8 cellular contexts compared by ENCODE assay signal in the genomic region with DNA sequence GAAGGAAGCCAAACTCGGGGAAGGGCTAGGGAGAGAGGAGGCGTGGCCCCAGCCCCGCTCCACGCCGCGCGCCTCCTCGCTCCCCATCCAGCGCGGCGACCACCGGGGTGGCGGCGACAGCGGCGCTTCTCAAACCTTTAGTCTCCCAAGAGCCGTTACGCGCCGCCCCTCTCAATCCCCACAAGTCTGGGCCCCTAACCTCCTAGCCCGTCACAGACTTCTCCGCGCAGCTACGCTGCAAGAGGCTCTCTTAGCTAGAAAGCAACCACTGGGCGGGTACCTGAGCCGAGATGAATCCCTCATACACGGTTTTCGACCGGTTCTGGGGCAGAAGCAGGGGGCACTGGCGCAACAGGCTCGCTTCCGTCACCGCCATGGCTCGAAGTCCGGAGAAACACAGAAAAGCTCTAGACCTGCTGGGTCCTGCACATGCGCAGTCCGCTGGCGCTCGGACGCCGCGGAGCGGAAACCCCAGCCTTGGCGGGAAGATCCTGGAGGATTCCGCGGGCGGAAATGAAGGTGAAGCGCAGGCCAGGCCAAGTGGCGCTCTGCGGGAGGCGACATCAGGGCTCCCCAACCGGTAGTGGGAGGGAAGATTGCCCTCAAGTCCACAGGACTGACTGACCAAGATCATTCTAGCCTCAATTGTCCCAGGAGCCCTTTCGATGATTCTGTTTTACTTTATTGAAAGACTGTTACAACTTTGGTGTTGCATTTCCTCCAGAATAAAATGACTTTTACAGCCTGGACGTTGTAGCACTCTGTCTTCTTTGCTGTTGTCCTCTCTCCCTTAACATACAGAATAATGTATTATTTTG. TPM values are rescaled to one million over a fixed set of nuclear protein-coding genes. Genes with fewer than 3 reads are reported as not detected.
DNase-seq lines count a peak whose midpoint lies in the region; ATAC-seq and TF ChIP-seq lines count a peak whose summit lies in the region.

A gene (minus strand): TSS at position 388 of the 818 bp plus-strand sequence. CDS start 12 bp downstream, at position 376.

- no peaks in the 10 kb centered on the region; the same call in 1 of the 2 replicates for H3K36me3 ChIP-seq in Panc1 (ENCODE audit: control insufficient read depth, insufficient read depth, low read length)
- no peaks in the 10 kb centered on the region for H3K36me3 ChIP-seq in esophagus muscularis mucosa
- H3K36me3 ChIP-seq in muscle layer of colon (ENCODE audit: insufficient read depth, low read length), result no peaks in the 10 kb centered on the region

- ATAC-seq in GM21723 (IDR thresholded peaks at IDR 0.05; ENCODE audit: unreplicated experiment) (peak; percentile 77), Panc1 (peak; percentile 98)
- peak; percentile 83 to 85 for ATAC-seq in activated T-cell treated with anti-CD3 and anti-CD28 coated beads, Interleukin-2, amount 50 U/mL, for 4 hours

- BruUV-seq in Panc1 (replicated peaks; lab: Mats Ljungman, UMichigan), result no TSS peak

- peaks cover 22% of the 10 kb centered on the region for H3K4me1 ChIP-seq in Panc1 (ENCODE audit: control insufficient read depth, insufficient read depth, low read length)
- peaks cover 4 to 18% (median 10%) of the 10 kb centered on the region in 4 donors for H3K4me1 ChIP-seq in esophagus muscularis mucosa
- no peaks in the 10 kb centered on the region for H3K4me1 ChIP-seq in muscle layer of colon (ENCODE audit: insufficient read depth, low read length)

- no peaks in the 10 kb centered on the region for H3K36me3 Mint-ChIP-seq in activated T-cell treated with anti-CD3 and anti-CD28 coated beads, Interleukin-2, amount 50 U/mL, for 4 hours (ENCODE audit: insufficient read depth)

- H3K4me3 ChIP-seq in Panc1 (ENCODE audit: low read depth in 2 of 2, low read length in 2 of 2), result peak within 1 kb of the TSS; percentile 94 to 95
- peak within 1 kb of the TSS; percentile 72 to 95 (median 78) for H3K4me3 ChIP-seq in esophagus muscularis mucosa
- peak within 1 kb of the TSS; percentile 73 to 95 for H3K4me3 ChIP-seq in muscle layer of colon (ENCODE audit: low read depth in 1 of 2, low read length in 2 of 2)

- H3K27ac ChIP-seq in Panc1 (ENCODE audit: low read length), result peak within 1 kb of the TSS; percentile 95
- H3K27ac ChIP-seq in esophagus muscularis mucosa (replicated peaks in 1 of 4), result peak within 1 kb of the TSS; percentile 75 to 84 (median 82)
- H3K27ac ChIP-seq in muscle layer of colon (ENCODE audit: low read depth, low read length), result peak within 1 kb of the TSS; percentile 70

- H3K9me3 Mint-ChIP-seq in activated T-cell treated with anti-CD3 and anti-CD28 coated beads, Interleukin-2, amount 50 U/mL, for 4 hours, result no peaks in the 10 kb centered on the region

- H3K9ac ChIP-seq in muscle layer of colon (ENCODE audit: low read length), result peak within 1 kb of the TSS; percentile 55

- TF ChIP-seq CTCF in Panc1 (IDR thresholded peaks at IDR 0.05) (no peak), esophagus muscularis mucosa (IDR thresholded peaks at IDR 0.05) (no peak)

- DNase-seq in DMS79 (lab: John Stamatoyannopoulos, UW), result peak; percentile 81
- peak; percentile 89 for DNase-seq in KBM-7
- peak; percentile 73 for DNase-seq in Panc1 (ENCODE audit: low read depth, low spot score)
- DNase-seq in activated T-cell treated with anti-CD3 and anti-CD28 coated beads, Interleukin-2, amount 50 U/mL, for 4 hours, result peak; percentile 45
- peak; percentile 93 for DNase-seq in esophagus muscularis mucosa (ENCODE audit: extremely low spot score)
- peak; percentile 29 to 40 for DNase-seq in stimulated activated CD8-positive, alpha-beta memory T cell treated with anti-CD3 and anti-CD28 coated beads, Interleukin-7, amount 100 ng/mL, for 1 hour (ENCODE audit: low read depth in 2 of 2)

- 1% methylated on average over 43 of the region's 54 CpGs for WGBS in esophagus muscularis mucosa

- H3K9me3 ChIP-seq in Panc1 (ENCODE audit: control insufficient read depth, insufficient read depth, low read depth, low read length) (no peaks in the 10 kb centered on the region), esophagus muscularis mucosa (no peaks in the 10 kb centered on the region), muscle layer of colon (ENCODE audit: low read length) (no peaks in the 10 kb centered on the region)

- no peak for TF ChIP-seq EP300 in esophagus muscularis mucosa (IDR thresholded peaks at IDR 0.05)

- in situ Hi-C loops in KBM-7 (cut with MboI; ENCODE audit: low pct_unique_long_range_greater_than_20kb, low sequenced_read_pairs), result no loop called here
- in situ Hi-C loops in Panc1 (cut with HindIII; ENCODE audit: low pct_unique_long_range_greater_than_20kb, low sequenced_read_pairs), result no loop called here

- TF ChIP-seq POLR2A in esophagus muscularis mucosa (IDR thresholded peaks at IDR 0.05; ENCODE audit: low read depth), result no peak

- H3K4me1 Mint-ChIP-seq in activated T-cell treated with anti-CD3 and anti-CD28 coated beads, Interleukin-2, amount 50 U/mL, for 4 hours (ENCODE audit: low read depth), result peaks cover 29% of the 10 kb centered on the region

- CTCF ChIA-PET in Panc1 (lab: Charles Lee), result no interaction called here

- H3K27me3 Mint-ChIP-seq in activated T-cell treated with anti-CD3 and anti-CD28 coated beads, Interleukin-2, amount 50 U/mL, for 4 hours (ENCODE audit: low read depth), result peaks cover 10% of the 10 kb centered on the region

- H3K4me3 Mint-ChIP-seq in activated T-cell treated with anti-CD3 and anti-CD28 coated beads, Interleukin-2, amount 50 U/mL, for 4 hours, result peak within 1 kb of the TSS; percentile 94

- no peaks in the 10 kb centered on the region for H3K27me3 ChIP-seq in Panc1 (ENCODE audit: control insufficient read depth, insufficient read depth, low read length)
- no peaks in the 10 kb centered on the region for H3K27me3 ChIP-seq in esophagus muscularis mucosa
- no peaks in the 10 kb centered on the region for H3K27me3 ChIP-seq in muscle layer of colon (ENCODE audit: control insufficient read depth in 1 of 2, insufficient read depth in 2 of 2, low read length in 2 of 2)

- POLR2A ChIA-PET in Panc1 (lab: Charles Lee), result interaction anchor here (0.6 kb wide), 1 partner anchor 188 kb away, joined by 4 read pairs; no protein-coding TSS in a partner anchor

- intact Hi-C loops in Panc1 (cut with micrococcal nuclease; ENCODE audit: unreplicated experiment), result no loop called here
- intact Hi-C loops in esophagus muscularis mucosa (cut with DNase I), result no loop called here

RNA-seq across cellular contexts. Expression of the gene that starts here (rescaled TPM):
- total RNA-seq in Panc1 (2021; ENCODE audit: unreplicated experiment) (25.7 TPM), esophagus muscularis mucosa (10 to 100 TPM in 3 of 4 donors, 1 to 10 TPM in 1; 7.5 to 17.9 (median 11.6) TPM)
- polyA plus RNA-seq in Panc1 (2012; ENCODE audit: insufficient read length), result 13.9 TPM
- total RNA-seq in activated T-cell treated with anti-CD3 and anti-CD28 coated beads, Interleukin-2, amount 50 U/mL, for 4 hours, result 1 to 10 TPM; 7.7 to 9.2 (median 8.3) TPM

Comparison
In these comparisons a context has a peak if more than half of its experiments do, and no peak if none do; other contexts are left out.
1. Peak in every context shown above with its lines: DNase-seq, ATAC-seq, H3K4me3 ChIP-seq and H3K27ac ChIP-seq.
2. DNase-seq: peak in every context shown above with its lines; median percentile 93 in esophagus muscularis mucosa; 89 in KBM-7; 81 in DMS79; 73 in Panc1; 45 in activated T-cell treated with anti-CD3 and anti-CD28 coated beads, Interleukin-2, amount 50 U/mL, for 4 hours; 34 in stimulated activated CD8-positive, alpha-beta memory T cell treated with anti-CD3 and anti-CD28 coated beads, Interleukin-7, amount 100 ng/mL, for 1 hour.